1 cellular context compared by ENCODE assay signal in the genomic region with DNA sequence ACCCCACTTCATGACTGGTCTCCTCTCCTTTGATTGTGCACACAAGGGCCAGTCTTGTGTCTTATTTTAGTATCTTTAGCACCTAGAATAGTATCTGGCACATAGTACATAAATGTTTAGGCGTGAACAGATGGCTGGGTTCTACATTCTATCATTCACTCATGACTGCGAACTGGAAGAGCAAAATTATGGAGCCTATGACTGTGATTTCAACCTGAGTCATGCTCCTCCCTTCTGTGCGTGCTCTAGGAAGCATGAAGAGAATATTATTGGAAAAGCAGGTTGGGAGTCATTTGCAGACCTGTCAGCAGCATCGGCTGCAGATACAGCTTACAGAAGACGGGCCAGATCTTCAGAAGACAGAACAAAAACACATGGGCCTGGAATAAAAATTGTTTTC.
TF ChIP-seq lines count a peak whose summit lies in the region.

No MANE protein-coding gene starts in this region.

TF ChIP-seq in IMR-90, 13 proteins besides CTCF, POLR2A, EP300 and RAD21 (continued from another document):
- TF ChIP-seq FOS (IDR thresholded peaks at IDR 0.05; ENCODE audit: low read depth, low read length) (no peak), MAFK (IDR thresholded peaks at IDR 0.05; ENCODE audit: low read depth, low read length) (no peak), CEBPB (IDR thresholded peaks at IDR 0.05; ENCODE audit: low read depth, low read length) (no peak)
- TF ChIP-seq, protein P1, sequence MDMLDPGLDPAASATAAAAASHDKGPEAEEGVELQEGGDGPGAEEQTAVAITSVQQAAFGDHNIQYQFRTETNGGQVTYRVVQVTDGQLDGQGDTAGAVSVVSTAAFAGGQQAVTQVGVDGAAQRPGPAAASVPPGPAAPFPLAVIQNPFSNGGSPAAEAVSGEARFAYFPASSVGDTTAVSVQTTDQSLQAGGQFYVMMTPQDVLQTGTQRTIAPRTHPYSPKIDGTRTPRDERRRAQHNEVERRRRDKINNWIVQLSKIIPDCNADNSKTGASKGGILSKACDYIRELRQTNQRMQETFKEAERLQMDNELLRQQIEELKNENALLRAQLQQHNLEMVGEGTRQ (IDR thresholded peaks at IDR 0.05; ENCODE audit: low read depth, low read length), result no peak
- TF ChIP-seq, protein P2, sequence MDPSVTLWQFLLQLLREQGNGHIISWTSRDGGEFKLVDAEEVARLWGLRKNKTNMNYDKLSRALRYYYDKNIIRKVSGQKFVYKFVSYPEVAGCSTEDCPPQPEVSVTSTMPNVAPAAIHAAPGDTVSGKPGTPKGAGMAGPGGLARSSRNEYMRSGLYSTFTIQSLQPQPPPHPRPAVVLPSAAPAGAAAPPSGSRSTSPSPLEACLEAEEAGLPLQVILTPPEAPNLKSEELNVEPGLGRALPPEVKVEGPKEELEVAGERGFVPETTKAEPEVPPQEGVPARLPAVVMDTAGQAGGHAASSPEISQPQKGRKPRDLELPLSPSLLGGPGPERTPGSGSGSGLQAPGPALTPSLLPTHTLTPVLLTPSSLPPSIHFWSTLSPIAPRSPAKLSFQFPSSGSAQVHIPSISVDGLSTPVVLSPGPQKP (IDR thresholded peaks at IDR 0.05; ENCODE audit: borderline replicate concordance, low read depth, low read length), result no peak
